ENCODE assay signal across 8 cellular contexts in the genomic region with DNA sequence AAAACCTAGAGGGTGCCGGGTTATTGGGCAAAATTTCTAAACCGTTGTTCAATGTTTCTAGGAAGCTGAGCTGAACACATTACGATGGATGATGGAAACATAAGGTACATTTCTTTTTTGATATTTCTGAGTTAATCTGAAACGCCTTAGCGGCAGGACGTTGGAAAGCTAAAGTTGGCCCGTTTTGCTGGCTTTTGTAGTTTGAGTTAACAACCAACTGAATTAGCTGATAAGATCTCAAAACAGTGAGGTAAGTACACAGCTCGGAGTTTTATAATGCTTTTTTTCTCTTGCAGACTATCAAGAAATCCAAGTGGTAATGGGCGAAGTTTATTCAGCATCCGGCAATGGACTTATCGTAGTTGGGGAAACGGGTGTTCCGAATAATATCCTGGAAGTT.
DNase-seq lines count a peak whose midpoint lies in the region; ATAC-seq and TF ChIP-seq lines count a peak whose summit lies in the region.

No MANE protein-coding gene starts in this region.

- no peaks in the 10 kb centered on the region for H3K27me3 Mint-ChIP-seq in naive B cell

- peaks cover 41% of the 10 kb centered on the region for H3K36me3 ChIP-seq in MG63
- no peaks in the 10 kb centered on the region for H3K36me3 ChIP-seq in colonic mucosa

- H3K36me3 Mint-ChIP-seq in naive B cell = peaks cover 5 to 8% of the 10 kb centered on the region in 2 donors

- H3K27ac Mint-ChIP-seq in naive B cell = peak overlapping the region; percentile 97 to 100 (median 99)

- H3K4me1 Mint-ChIP-seq in naive B cell = peaks cover 21 to 58% (median 51%) of the 10 kb centered on the region in 3 donors

- no peaks in the 10 kb centered on the region for H3K4me1 ChIP-seq in colonic mucosa

- no peak for TF ChIP-seq CTCF in AG10803 (conservative IDR thresholded peaks at IDR 0.05; ENCODE audit: low read length)
- TF ChIP-seq CTCF in colonic mucosa (IDR thresholded peaks at IDR 0.05) = no peak

- no peaks in the 10 kb centered on the region for H3K9me3 ChIP-seq in MG63
- H3K9me3 ChIP-seq in colonic mucosa = no peaks in the 10 kb centered on the region

- ATAC-seq in naive B cell (ENCODE audit: low read depth in 2 of 2) (no peak), HG02763 (IDR thresholded peaks at IDR 0.05; ENCODE audit: unreplicated experiment) (no peak), HG03521 (IDR thresholded peaks at IDR 0.05; ENCODE audit: unreplicated experiment) (no peak)

- peak overlapping the region; percentile 90 to 97 for H3K9ac ChIP-seq in colonic mucosa (ENCODE audit: low read depth in 2 of 2, low read length in 2 of 2)

- H3K4me3 Mint-ChIP-seq in naive B cell = peak overlapping the region; percentile 86 to 100 (median 95)

- DNase-seq in AG10803 (ENCODE audit: low read depth) (no peak), MG63 (no peak), colonic mucosa (no peak), naive B cell (no peak), NCI-H1048 (lab: John Stamatoyannopoulos, UW) (no peak), LoVo (ENCODE audit: low spot score) (no peak)

- H3K27me3 ChIP-seq in MG63 (no peaks in the 10 kb centered on the region), colonic mucosa (no peaks in the 10 kb centered on the region)

- H3K27ac ChIP-seq in colonic mucosa = peak overlapping the region; percentile 78

- H3K4me3 ChIP-seq in AG10803 (ENCODE audit: low read length) (peak overlapping the region; percentile 90), MG63 (peak overlapping the region; percentile 79), colonic mucosa (peak overlapping the region; percentile 64)

- intact Hi-C loops in colonic mucosa (cut with DNase I) = loop anchor here (10.0 kb wide), 2 partner anchors 205 to 555 kb away; partner anchors contain the start of gene SEC24D

- peaks cover 0 to 1% (median 0%) of the 10 kb centered on the region in 7 donors for H3K9me3 Mint-ChIP-seq in naive B cell
